ENCODE assay signal across 14 cellular contexts in the genomic region with DNA sequence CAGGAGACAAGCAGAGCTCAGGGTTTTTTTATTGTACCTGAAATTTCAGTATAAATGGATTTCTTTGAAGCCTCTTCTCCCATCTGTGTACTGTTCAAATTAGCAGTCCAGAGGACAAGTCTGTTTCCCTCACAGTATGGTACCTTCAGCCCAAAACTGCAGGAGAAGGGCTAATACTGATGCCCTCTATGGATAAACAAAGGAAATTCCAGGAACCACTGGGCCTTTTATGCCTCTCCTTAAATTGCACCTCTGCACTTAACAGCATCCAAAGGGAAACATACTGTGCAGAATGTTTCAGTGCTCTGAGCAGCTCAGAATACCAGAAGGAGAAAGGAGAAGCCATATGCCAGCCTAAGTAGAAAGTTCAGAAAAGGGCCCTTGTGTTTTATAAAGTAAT.
A peak's percentile ranks its signal among the peaks of the same experiment; 100 is the strongest.
DNase-seq lines count a peak whose midpoint lies in the region; ATAC-seq and TF ChIP-seq lines count a peak whose summit lies in the region.
"Had no signal": no experiment of that assay in that cellular context is flagged by ENCODE, and none has a peak within 500 bp of the region (broad histone marks: within the 10 kb centered on the region; RNA-seq: fewer than 3 reads in every experiment).

No MANE protein-coding gene starts in this region.

- H3K4me3 Mint-ChIP-seq in glutamatergic neuron (ENCODE audit: unreplicated experiment) = peak overlapping the region; percentile 68

- peaks cover 70% of the 10 kb centered on the region for H3K4me1 Mint-ChIP-seq in glutamatergic neuron (ENCODE audit: low read depth, unreplicated experiment)

- H3K27ac Mint-ChIP-seq in glutamatergic neuron (ENCODE audit: unreplicated experiment) = peak overlapping the region; percentile 91

- peaks cover 18% of the 10 kb centered on the region for H3K9me3 Mint-ChIP-seq in glutamatergic neuron (ENCODE audit: unreplicated experiment)

- peaks cover 11% of the 10 kb centered on the region for H3K27me3 Mint-ChIP-seq in glutamatergic neuron (ENCODE audit: unreplicated experiment)

- no peak for TF ChIP-seq CTCF in glutamatergic neuron (IDR thresholded peaks at IDR 0.05; ENCODE audit: partially characterized antibody, unreplicated experiment)

- no peak for ATAC-seq in HG02588 (IDR thresholded peaks at IDR 0.05; ENCODE audit: unreplicated experiment)
- ATAC-seq: A549, SK-N-SH treated with all-trans-retinoic acid at 6 μM for 48 hours had no signal

- H3K36me3 Mint-ChIP-seq in glutamatergic neuron (ENCODE audit: unreplicated experiment) = no peaks in the 10 kb centered on the region

- DNase-seq in NCI-H2171 treated with DMSO at 0.1 percent for 48 hours (lab: John Stamatoyannopoulos, UW) (peak; percentile 56), NCI-H2171 (lab: John Stamatoyannopoulos, UW) (no peak), NCI-H82 (lab: John Stamatoyannopoulos, UW) (peak; percentile 65), glutamatergic neuron (no peak), EL (no peak), NCI-H1436 (lab: John Stamatoyannopoulos, UW) (no peak)
- DNase-seq: DMS53, NCI-H1694 treated with DMSO at 0.1 percent for 48 hours, NCI-H2107, SHP77 treated with DMSO at 0.1 percent for 48 hours, T-helper 1 cell had no signal

Comparison
In these comparisons a context has a peak if more than half of its experiments do, and no peak if none do; other contexts are left out.
1. DNase-seq: peak in NCI-H2171 treated with DMSO at 0.1 percent for 48 hours (single experiment) and NCI-H82 (single experiment); none in NCI-H2171 (single experiment), glutamatergic neuron (single experiment), EL (single experiment) and NCI-H1436 (single experiment).